In the genomic region with DNA sequence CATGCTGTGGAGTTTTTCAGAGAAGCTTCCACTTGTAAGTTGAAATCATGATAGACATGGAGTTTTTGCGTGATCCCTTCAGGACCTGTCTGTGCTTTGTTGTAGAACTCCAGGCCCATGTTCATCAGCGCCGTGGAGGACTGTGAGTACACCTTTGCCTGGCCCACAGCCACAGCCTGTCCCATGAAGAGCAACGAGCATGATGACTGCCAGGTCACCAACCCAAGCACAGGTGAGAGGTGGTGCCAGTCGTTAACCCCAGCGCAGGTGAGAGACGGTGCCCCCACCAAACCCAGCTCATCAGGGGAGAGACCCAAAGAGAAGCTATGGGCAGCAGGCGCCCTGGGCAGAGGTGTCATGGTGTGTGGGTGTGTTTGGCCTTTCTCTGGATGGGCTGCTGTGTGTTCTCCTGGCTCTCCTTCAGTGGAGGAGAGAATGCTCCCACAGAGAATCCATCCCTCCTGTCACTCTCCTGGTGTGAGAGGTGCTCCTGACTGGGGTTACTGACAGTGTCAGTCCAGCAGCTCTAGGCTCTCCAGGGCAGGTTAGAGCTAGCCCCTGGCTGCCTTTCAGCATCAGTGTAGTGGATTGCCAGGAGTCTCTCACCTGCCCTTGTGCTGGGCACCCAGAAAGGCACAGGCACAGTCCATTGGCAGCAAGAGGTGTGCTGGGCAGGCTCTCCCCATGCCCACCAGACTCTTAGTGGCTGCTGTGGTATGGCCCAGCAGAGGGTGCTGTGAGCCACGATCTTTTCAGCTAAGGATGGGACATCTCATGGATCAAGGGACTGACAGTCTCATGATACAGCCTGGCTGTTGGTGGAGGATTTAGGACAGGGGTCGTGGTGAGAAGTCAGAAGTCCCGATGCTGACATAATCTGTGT, we compare ENCODE assay signal across 10 cellular contexts. TPM values are rescaled to one million over a fixed set of nuclear protein-coding genes. Genes with fewer than 3 reads are reported as not detected.
DNase-seq lines count a peak whose midpoint lies in the region; ATAC-seq and TF ChIP-seq lines count a peak whose summit lies in the region.
"Had no signal": no experiment of that assay in that cellular context is flagged by ENCODE, and none has a peak within 500 bp of the region (broad histone marks: within the 10 kb centered on the region; RNA-seq: fewer than 3 reads in every experiment).

No MANE protein-coding gene starts in this region.

- POLR2A ChIA-PET in IMR-90 (lab: Charles Lee; ENCODE audit: unreplicated experiment): no interaction called here

- H3K9me1 ChIP-seq in IMR-90 (ENCODE audit: insufficient read depth, low read length): peaks cover 3% of the 10 kb centered on the region; the same call in 1 of the 2 replicates

- no CpG with 5 or more reads among the region's 11 CpGs for WGBS in IMR-90 (ENCODE audit: extremely low coverage in 2 of 2, insufficient read length in 1 of 2), 2 experiments
- 74 to 86% (median 85%) methylated on average over 9 to 11 of the region's 11 CpGs for WGBS in stomach, 5 donors

- no peaks in the 10 kb centered on the region for H4K20me1 ChIP-seq in IMR-90 (ENCODE audit: insufficient read depth, low read length)

- no peak overlapping the region for H2BK15ac ChIP-seq in IMR-90 (ENCODE audit: low read depth, low read length)

- in situ Hi-C loops in IMR-90 (cut with MboI; ENCODE audit: low sequenced_read_pairs): no loop called here
- in situ Hi-C loops in astrocyte of the spinal cord (cut with HindIII; ENCODE audit: low sequenced_read_pairs): no loop called here

- peaks cover 18% of the 10 kb centered on the region for H3K4me1 Mint-ChIP-seq in activated T-cell treated with anti-CD3 and anti-CD28 coated beads, Interleukin-2, amount 50 U/mL, for 72 hours (ENCODE audit: low read depth)

- H3K4me2 ChIP-seq in IMR-90 (ENCODE audit: low read depth, low read length): no peak overlapping the region

- H3K27ac ChIP-seq in IMR-90 (ENCODE audit: insufficient read depth, low read length): no peak overlapping the region
- H3K27ac ChIP-seq in stomach: no peak overlapping the region
- H3K27ac ChIP-seq: Peyer's patch had no signal

- H2AFZ ChIP-seq in IMR-90 (replicated peaks; ENCODE audit: low read length, poor library complexity): no peak overlapping the region

- H4K8ac ChIP-seq in IMR-90 (ENCODE audit: low read depth in 2 of 2, low read length in 2 of 2): no peak overlapping the region

- no peak overlapping the region for H3K27ac Mint-ChIP-seq in activated T-cell treated with anti-CD3 and anti-CD28 coated beads, Interleukin-2, amount 50 U/mL, for 72 hours

- no peak overlapping the region for H2BK5ac ChIP-seq in IMR-90 (ENCODE audit: low read depth, low read length, poor library complexity, severe bottlenecking)

- no peak overlapping the region for H2BK20ac ChIP-seq in IMR-90 (ENCODE audit: low read depth, low read length)

- CTCF ChIA-PET in IMR-90 (lab: Yijun Ruan, JAX): interaction anchor here (1.4 to 1.8 kb wide), 2 partner anchors 16 to 383 kb away, joined by 5 to 7 read pairs; no protein-coding TSS in a partner anchor

- no peak overlapping the region for H3K4me3 ChIP-seq in IMR-90 (ENCODE audit: insufficient read depth, low read depth, low read length)
- no peak overlapping the region for H3K4me3 ChIP-seq in astrocyte of the spinal cord (ENCODE audit: low read depth, low read length)
- no peak overlapping the region for H3K4me3 ChIP-seq in stomach
- H3K4me3 ChIP-seq: Peyer's patch had no signal

- TF ChIP-seq EP300 in stomach (IDR thresholded peaks at IDR 0.05): no peak

- TF ChIP-seq RAD21 in IMR-90 (IDR thresholded peaks at IDR 0.05; ENCODE audit: low read length): no peak

- no peak overlapping the region for H3K56ac ChIP-seq in IMR-90 (ENCODE audit: extremely low read depth, insufficient read depth, low read length)

- no peak overlapping the region for H4K5ac ChIP-seq in IMR-90 (ENCODE audit: low read depth, low read length)

- no peaks in the 10 kb centered on the region for H3K27me3 Mint-ChIP-seq in activated T-cell treated with anti-CD3 and anti-CD28 coated beads, Interleukin-2, amount 50 U/mL, for 72 hours (ENCODE audit: low read depth)

- intact Hi-C loops in IMR-90 (cut with micrococcal nuclease): no loop called here
- intact Hi-C loops in stomach (cut with DNase I; ENCODE audit: low total_unique reads): no loop called here

- no peak for TF ChIP-seq POLR2A in IMR-90 (IDR thresholded peaks at IDR 0.05; ENCODE audit: low read depth, low read length)
- TF ChIP-seq POLR2A in stomach (IDR thresholded peaks at IDR 0.05): no peak

- H3K79me1 ChIP-seq in IMR-90 (ENCODE audit: low read depth in 1 of 2, low read length in 2 of 2): no peaks in the 10 kb centered on the region; a peak in 1 of 4 replicates

- no peak overlapping the region for H3K18ac ChIP-seq in IMR-90 (ENCODE audit: low read depth, low read length)

- no peak overlapping the region for H2AK9ac ChIP-seq in IMR-90 (replicated peaks; ENCODE audit: low read depth, low read length, poor library complexity)

- no peak overlapping the region for H3K14ac ChIP-seq in IMR-90 (replicated peaks; ENCODE audit: low read depth, low read length)

- peak; percentile 21; the same call in 1 of the 2 replicates for ATAC-seq in IMR-90 (ENCODE audit: low read depth)
- no peak for ATAC-seq in activated T-cell treated with anti-CD3 and anti-CD28 coated beads, Interleukin-2, amount 50 U/mL, for 72 hours (replicated peaks in 1 of 2)

- H3K9me3 ChIP-seq in IMR-90 (ENCODE audit: control insufficient read depth, insufficient read depth, low read length) (no peaks in the 10 kb centered on the region), stomach (no peaks in the 10 kb centered on the region)
- H3K9me3 ChIP-seq: Peyer's patch had no signal

- no peak overlapping the region for H3K9ac ChIP-seq in IMR-90 (ENCODE audit: low read depth, low read length)

- no peak overlapping the region for H2AK5ac ChIP-seq in IMR-90 (ENCODE audit: low read depth, low read length)

- peak; percentile 21 for DNase-seq in NCI-H82 (lab: John Stamatoyannopoulos, UW)
- no peak for DNase-seq in NCI-H82 treated with DMSO at 0.1 percent for 48 hours (lab: John Stamatoyannopoulos, UW; ENCODE audit: unreplicated experiment)
- DNase-seq in IMR-90: no peak
- DNase-seq in astrocyte of the spinal cord (ENCODE audit: low read depth, low spot score): no peak
- peak; percentile 22 for DNase-seq in myocyte (ENCODE audit: low read depth)
- DNase-seq in NK-92 (lab: John Stamatoyannopoulos, UW; ENCODE audit: unreplicated experiment): no peak
- no peak for DNase-seq in stomach
- no peak for DNase-seq in activated T-cell treated with anti-CD3 and anti-CD28 coated beads, Interleukin-2, amount 50 U/mL, for 72 hours
- DNase-seq: ACHN had no signal

- H3K27me3 ChIP-seq in IMR-90 (ENCODE audit: control insufficient read depth, insufficient read depth, low read length) (no peaks in the 10 kb centered on the region), stomach (no peaks in the 10 kb centered on the region)
- H3K27me3 ChIP-seq: Peyer's patch had no signal

- dilution Hi-C loops in IMR-90 (cut with HindIII; ENCODE audit: low sequenced_read_pairs, unreplicated experiment): no loop called here

- no TSS peak for BruUV-seq in IMR-90 (replicated peaks; lab: Mats Ljungman, UMichigan)

- no peaks in the 10 kb centered on the region for H3K9me3 Mint-ChIP-seq in activated T-cell treated with anti-CD3 and anti-CD28 coated beads, Interleukin-2, amount 50 U/mL, for 72 hours

- peaks cover 19 to 42% of the 10 kb centered on the region in 2 donors for H3K36me3 Mint-ChIP-seq in activated T-cell treated with anti-CD3 and anti-CD28 coated beads, Interleukin-2, amount 50 U/mL, for 72 hours (ENCODE audit: insufficient read depth in 2 of 2)

- no peak overlapping the region for H2BK120ac ChIP-seq in IMR-90 (ENCODE audit: low read depth, low read length)

- no peak overlapping the region for H3K4me3 Mint-ChIP-seq in activated T-cell treated with anti-CD3 and anti-CD28 coated beads, Interleukin-2, amount 50 U/mL, for 72 hours

- no peak for TF ChIP-seq CTCF in IMR-90 (conservative IDR thresholded peaks at IDR 0.05; ENCODE audit: low read depth, low read length)
- TF ChIP-seq CTCF in astrocyte of the spinal cord (IDR thresholded peaks at IDR 0.05; ENCODE audit: low read depth, low read length): peak; percentile 42
- no peak for TF ChIP-seq CTCF in stomach (IDR thresholded peaks at IDR 0.05)

- H3K36me3 ChIP-seq in IMR-90 (ENCODE audit: control insufficient read depth, insufficient read depth, low read length): peaks cover 68% of the 10 kb centered on the region
- peaks cover 63 to 100% (median 100%) of the 10 kb centered on the region in 4 donors for H3K36me3 ChIP-seq in stomach

- H3K4me1 ChIP-seq in IMR-90 (ENCODE audit: control insufficient read depth, insufficient read depth, low read length): peaks cover 5% of the 10 kb centered on the region
- H3K4me1 ChIP-seq in stomach: no peaks in the 10 kb centered on the region

- no peak overlapping the region for H4K91ac ChIP-seq in IMR-90 (ENCODE audit: insufficient read depth, low read depth, low read length)

- H3K4ac ChIP-seq in IMR-90 (ENCODE audit: low read depth, low read length): no peak overlapping the region

- H3K23ac ChIP-seq in IMR-90 (ENCODE audit: low read depth, low read length): no peak overlapping the region

TF ChIP-seq in IMR-90, 13 proteins besides CTCF, POLR2A, EP300 and RAD21 (continues in another document):
- no peak for TF ChIP-seq RCOR1 (IDR thresholded peaks at IDR 0.05; ENCODE audit: insufficient replicate concordance, low read length)
- TF ChIP-seq BHLHE40 (IDR thresholded peaks at IDR 0.05; ENCODE audit: low read depth, low read length): no peak
- TF ChIP-seq, protein P1, sequence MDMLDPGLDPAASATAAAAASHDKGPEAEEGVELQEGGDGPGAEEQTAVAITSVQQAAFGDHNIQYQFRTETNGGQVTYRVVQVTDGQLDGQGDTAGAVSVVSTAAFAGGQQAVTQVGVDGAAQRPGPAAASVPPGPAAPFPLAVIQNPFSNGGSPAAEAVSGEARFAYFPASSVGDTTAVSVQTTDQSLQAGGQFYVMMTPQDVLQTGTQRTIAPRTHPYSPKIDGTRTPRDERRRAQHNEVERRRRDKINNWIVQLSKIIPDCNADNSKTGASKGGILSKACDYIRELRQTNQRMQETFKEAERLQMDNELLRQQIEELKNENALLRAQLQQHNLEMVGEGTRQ (IDR thresholded peaks at IDR 0.05; ENCODE audit: low read depth, low read length): no peak

RNA-seq across cellular contexts. Expression of gene SLC22A1, which starts 49.6 kb away (rescaled TPM):
- total RNA-seq in IMR-90 (2012; rRNA removed): 0.28 TPM in 1 of 2 replicates, not detected in the other
- 0.09 and 0.10 TPM in 2 replicates for polyA plus RNA-seq in IMR-90 (2012; rRNA removed)
- polyA plus RNA-seq in IMR-90 (2012; cell fraction: cytosol; rRNA removed): 0.08 TPM in 1 of 2 replicates, not detected in the other
- polyA plus RNA-seq in IMR-90 (2012; cell fraction: nucleus; rRNA removed; ENCODE audit: low replicate concordance): 0.60 and 1.0 TPM in 2 replicates
- total RNA-seq in myocyte: 0.19 and 0.31 TPM in 2 replicates
- 0.77 TPM for polyA plus RNA-seq in myocyte (2012)
- total RNA-seq in stomach: 10 to 100 TPM in 1 of 5 donors, 1 to 10 TPM in 3, not detected in 1; 2.0 to 36.2 (median 2.7) TPM
- under 1 TPM in 2 of 3 donors, not detected in 1; 0.20 to 0.31 TPM for polyA plus RNA-seq in stomach
- 1 to 10 TPM; 1.5 to 2.4 TPM for total RNA-seq in activated T-cell treated with anti-CD3 and anti-CD28 coated beads, Interleukin-2, amount 50 U/mL, for 72 hours

Comparison
In these comparisons a context has a peak if more than half of its experiments do, and no peak if none do; other contexts are left out.
1. DNase-seq: peak in NCI-H82 (single experiment) and myocyte (single experiment); none in NCI-H82 treated with DMSO at 0.1 percent for 48 hours (single experiment), IMR-90 (single experiment), astrocyte of the spinal cord (single experiment), NK-92 (single experiment), stomach (single experiment) and activated T-cell treated with anti-CD3 and anti-CD28 coated beads, Interleukin-2, amount 50 U/mL, for 72 hours (0 of 2).